ENCODE assay signal across 6 cellular contexts in the genomic region with DNA sequence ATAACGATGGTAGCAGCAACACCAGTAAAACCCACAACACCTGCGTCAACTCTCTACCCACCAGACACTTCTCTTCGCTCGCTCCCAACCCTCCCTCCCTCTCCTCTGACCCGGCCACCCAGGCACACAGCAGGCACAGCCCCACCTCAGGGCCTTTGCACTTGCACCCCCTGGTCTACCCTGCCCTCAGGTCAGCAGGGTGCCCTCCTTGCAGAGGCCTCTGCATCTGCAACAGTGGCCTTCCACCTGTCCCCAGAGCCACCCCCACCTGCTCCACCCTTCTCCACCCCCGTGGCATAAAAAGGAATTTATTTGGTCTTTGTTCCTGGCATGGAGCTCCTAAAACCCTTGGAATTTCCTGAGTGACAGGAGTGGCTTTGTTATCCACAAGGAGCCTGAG.
DNase-seq lines count a peak whose midpoint lies in the region; ATAC-seq and TF ChIP-seq lines count a peak whose summit lies in the region.
"Not testable (repeated sequence)": the region's sequence is repeated elsewhere in the genome, so short reads cannot be mapped to it uniquely, and the experiment has no call there.

No MANE protein-coding gene starts in this region.

- TF ChIP-seq EP300 in transverse colon (IDR thresholded peaks at IDR 0.05; ENCODE audit: low read depth), result not testable (repeated sequence)

- not testable (repeated sequence) for H3K4me3 ChIP-seq in mucosa of descending colon, transverse colon

- not testable (repeated sequence) for H3K36me3 ChIP-seq in mucosa of descending colon (ENCODE audit: low read depth); transverse colon

- in situ Hi-C loops in GM13976 (cut with MboI; ENCODE audit: low sequenced_read_pairs, unreplicated experiment), result loop anchor here (25.0 kb wide), 1 partner anchor 468 kb away; no protein-coding TSS in a partner anchor
- in situ Hi-C loops in transverse colon (cut with MboI; ENCODE audit: low pct_ligation_motif_present in 1 of 4, low pct_unique_long_range_greater_than_20kb in 1 of 4, low sequenced_read_pairs in 3 of 4), result loop anchor here in 2 of 4 donors (25.0 kb wide), 1 partner anchor 468 kb away; no protein-coding TSS in a partner anchor

- H3K27me3 ChIP-seq in foreskin keratinocyte, transverse colon: not testable (repeated sequence)

- not testable (repeated sequence) for H3K9me3 ChIP-seq in mucosa of descending colon, transverse colon

- not testable (repeated sequence) for TF ChIP-seq CTCF in GM13976 (IDR thresholded peaks at IDR 0.05; ENCODE audit: borderline replicate concordance, control extremely low read depth, extremely low read depth, insufficient read depth, missing control alignments); foreskin keratinocyte (conservative IDR thresholded peaks at IDR 0.05); mucosa of descending colon (IDR thresholded peaks at IDR 0.05); transverse colon (IDR thresholded peaks at IDR 0.05)

- H3K4me1 ChIP-seq in foreskin keratinocyte; mucosa of descending colon (ENCODE audit: low read depth); transverse colon: not testable (repeated sequence)

- not testable (repeated sequence) for H3K27ac ChIP-seq in foreskin keratinocyte, transverse colon

- TF ChIP-seq POLR2A in transverse colon (IDR thresholded peaks at IDR 0.05), result not testable (repeated sequence)

- intact Hi-C loops in left colon (cut with DNase I, micrococcal nuclease); mucosa of descending colon (cut with DNase I, micrococcal nuclease); transverse colon (cut with DNase I; ENCODE audit: low total_unique reads): not testable (repeated sequence)

- 11% methylated on average over 1 of the region's 6 CpGs; no CpG with 5 or more reads in 1 of the 2 donors for WGBS in transverse colon (ENCODE audit: low coverage in 1 of 2), 2 donors

- ATAC-seq in SK-N-SH treated with all-trans-retinoic acid at 6 μM for 48 hours (peak; percentile 28; the same call in 2 of the 3 replicates), foreskin keratinocyte (peak; percentile 36), left colon (peak; percentile 53), mucosa of descending colon (peak; percentile 34)

- peak; percentile 0 for DNase-seq in GM13976 (ENCODE audit: low spot score)
- not testable (repeated sequence) for DNase-seq in foreskin keratinocyte, left colon
- peak in 1 of 3 donors; percentile 40 for DNase-seq in mucosa of descending colon
- DNase-seq in transverse colon, result peak; percentile 3
